Comparison of ENCODE assay signal across 10 cellular contexts in genomic region chr14:30623412-30624131, GRCh38. TPM values are rescaled to one million over a fixed set of nuclear protein-coding genes. Genes with fewer than 3 reads are reported as not detected.
DNase-seq lines count a peak whose midpoint lies in the region; ATAC-seq, FAIRE-seq and TF ChIP-seq lines count a peak whose summit lies in the region.
"Had no signal": no experiment of that assay in that cellular context is flagged by ENCODE, and none has a peak within 500 bp of the region (broad histone marks: within the 10 kb centered on the region; RNA-seq: fewer than 3 reads in every experiment).

No MANE protein-coding gene starts in this region.

- no peak overlapping the region for H2AFZ ChIP-seq in HepG2 (ENCODE audit: low read length)

- no peak for FAIRE-seq in HepG2 (lab: Jason Lieb, UNC)

- H3K4me2 ChIP-seq in HepG2 (ENCODE audit: low read depth, low read length) = peak overlapping the region; percentile 92

- intact Hi-C loops in HepG2 (cut with micrococcal nuclease; ENCODE audit: unreplicated experiment) = loop anchor here (5.0 kb wide), 2 partner anchors 69 to 1579 kb away; partner anchors contain the start of genes RNU6-7 and RNU6-8

- peaks cover 39% of the 10 kb centered on the region for H4K20me1 ChIP-seq in HepG2 (ENCODE audit: insufficient read depth, low read length)

- TF ChIP-seq POLR2A in HepG2 (IDR thresholded peaks at IDR 0.05; ENCODE audit: insufficient read depth in 1 of 2, low read depth in 2 of 2, low read length in 2 of 2) (no peak), tibial nerve (IDR thresholded peaks at IDR 0.05) (no peak)

- TF ChIP-seq CTCF in HepG2 (CRISPR knock-in tag; IDR thresholded peaks at IDR 0.05) = no peak
- no peak for TF ChIP-seq CTCF in tibial nerve (IDR thresholded peaks at IDR 0.05)

- no peak for DNase-seq in activated naive CD4-positive, alpha-beta T cell treated with anti-CD3 and anti-CD28 coated beads, Interleukin-2, amount 10 ng/mL, durations not matched to agents 7 days and 5 days
- no peak for DNase-seq in activated naive CD4-positive, alpha-beta T cell treated with Interleukin-2 at 50 U/mL for 16 hours
- DNase-seq in activated naive CD8-positive, alpha-beta T cell treated with anti-CD3 and anti-CD28 coated beads, Interleukin-2, amount 50 U/mL, for 24 hours = no peak
- no peak for DNase-seq in HepG2 (ENCODE audit: low spot score)
- no peak for DNase-seq in tibial nerve (ENCODE audit: low spot score in 2 of 2)
- no peak for DNase-seq in COLO829 (ENCODE audit: low spot score)
- no peak for DNase-seq in NCI-H2196 (lab: John Stamatoyannopoulos, UW; ENCODE audit: unreplicated experiment)
- DNase-seq: COR-L47, NCI-H1105 had no signal

- H3K36me3 ChIP-seq in HepG2 (replicated peaks in 1 of 2; ENCODE audit: control insufficient read depth in 1 of 2, insufficient read depth in 2 of 2, low read length in 2 of 2) (peaks cover 1 to 9% of the 10 kb centered on the region in 2 experiments; a peak in 2 of 5 replicates), tibial nerve (no peaks in the 10 kb centered on the region)

- TF ChIP-seq EP300 in HepG2 (IDR thresholded peaks at IDR 0.05; ENCODE audit: low read depth in 2 of 2, low read length in 2 of 2) (no peak), HepG2 (CRISPR knock-in tag; IDR thresholded peaks at IDR 0.05; ENCODE audit: borderline replicate concordance) (no peak), tibial nerve (IDR thresholded peaks at IDR 0.05) (no peak)

- H3K4me1 ChIP-seq in HepG2 (ENCODE audit: insufficient read depth, low read length) (peaks cover 57% of the 10 kb centered on the region), tibial nerve (peaks cover 0 to 48% (median 11%) of the 10 kb centered on the region in 4 donors)

- H3K4me1 Mint-ChIP-seq in activated naive CD4-positive, alpha-beta T cell treated with anti-CD3 and anti-CD28 coated beads, Interleukin-2, amount 10 ng/mL, durations not matched to agents 7 days and 5 days = peaks cover 39% of the 10 kb centered on the region
- H3K4me1 Mint-ChIP-seq in activated naive CD8-positive, alpha-beta T cell treated with anti-CD3 and anti-CD28 coated beads, Interleukin-2, amount 50 U/mL, for 24 hours = peaks cover 51% of the 10 kb centered on the region

- ATAC-seq in activated naive CD8-positive, alpha-beta T cell treated with anti-CD3 and anti-CD28 coated beads, Interleukin-2, amount 50 U/mL, for 24 hours = no peak
- ATAC-seq in HepG2 (no peak), HG02571 (IDR thresholded peaks at IDR 0.05; ENCODE audit: unreplicated experiment) (no peak)

- peaks cover 4% of the 10 kb centered on the region for H3K27me3 Mint-ChIP-seq in activated naive CD4-positive, alpha-beta T cell treated with anti-CD3 and anti-CD28 coated beads, Interleukin-2, amount 10 ng/mL, durations not matched to agents 7 days and 5 days
- H3K27me3 Mint-ChIP-seq in activated naive CD8-positive, alpha-beta T cell treated with anti-CD3 and anti-CD28 coated beads, Interleukin-2, amount 50 U/mL, for 24 hours = no peaks in the 10 kb centered on the region

- POLR2A ChIA-PET in HepG2 (lab: Yijun Ruan, JAX) = interaction anchor here (0.9 to 1.2 kb wide), 4 partner anchors 38 to 251 kb away, joined by 3 to 5 read pairs (median 3); partner anchors contain the start of gene COCH

- in situ Hi-C loops in HepG2 (cut with HindIII; ENCODE audit: extremely low pct_ligation_motif_present, low pct_unique_long_range_greater_than_20kb) = no loop called here

- H3K27ac ChIP-seq in HepG2 (ENCODE audit: extremely low read length, insufficient read depth, low read length) (no peak overlapping the region), tibial nerve (no peak overlapping the region)

- no peaks in the 10 kb centered on the region for H3K9me3 Mint-ChIP-seq in activated naive CD4-positive, alpha-beta T cell treated with anti-CD3 and anti-CD28 coated beads, Interleukin-2, amount 10 ng/mL, durations not matched to agents 7 days and 5 days
- H3K9me3 Mint-ChIP-seq in activated naive CD8-positive, alpha-beta T cell treated with anti-CD3 and anti-CD28 coated beads, Interleukin-2, amount 50 U/mL, for 24 hours = no peaks in the 10 kb centered on the region

- BruUV-seq in HepG2 (replicated peaks; lab: Mats Ljungman, UMichigan) = no TSS peak

- H3K4me3 ChIP-seq in HepG2 (replicated peaks in 1 of 3; ENCODE audit: insufficient read depth in 1 of 3, low read depth in 2 of 3, low read length in 3 of 3) = peak overlapping the region; percentile 92 to 96 (median 94)
- H3K4me3 ChIP-seq in tibial nerve = peak overlapping the region in 3 of 4 donors; percentile 49 to 76 (median 70)

- H3K9me3 ChIP-seq in HepG2 (ENCODE audit: low read length) = no peaks in the 10 kb centered on the region
- H3K9me3 ChIP-seq in tibial nerve = no peaks in the 10 kb centered on the region

- no peak for TF ChIP-seq RAD21 in HepG2 (CRISPR knock-in tag; IDR thresholded peaks at IDR 0.05)

- H3K36me3 Mint-ChIP-seq in activated naive CD4-positive, alpha-beta T cell treated with anti-CD3 and anti-CD28 coated beads, Interleukin-2, amount 10 ng/mL, durations not matched to agents 7 days and 5 days = peaks cover 25% of the 10 kb centered on the region
- H3K36me3 Mint-ChIP-seq in activated naive CD8-positive, alpha-beta T cell treated with anti-CD3 and anti-CD28 coated beads, Interleukin-2, amount 50 U/mL, for 24 hours (ENCODE audit: low read depth) = peaks cover 19% of the 10 kb centered on the region

- H3K79me2 ChIP-seq in HepG2 (ENCODE audit: insufficient read depth, low read length) = peaks cover 66% of the 10 kb centered on the region

- H3K4me3 Mint-ChIP-seq in activated naive CD4-positive, alpha-beta T cell treated with anti-CD3 and anti-CD28 coated beads, Interleukin-2, amount 10 ng/mL, durations not matched to agents 7 days and 5 days = peak overlapping the region; percentile 80
- peak overlapping the region; percentile 98 for H3K4me3 Mint-ChIP-seq in activated naive CD8-positive, alpha-beta T cell treated with anti-CD3 and anti-CD28 coated beads, Interleukin-2, amount 50 U/mL, for 24 hours

- peaks cover 0 to 4% of the 10 kb centered on the region in 2 experiments; a peak in 2 of 5 replicates for H3K27me3 ChIP-seq in HepG2 (ENCODE audit: control insufficient read depth in 1 of 2, insufficient read depth in 2 of 2, low read length in 2 of 2)
- no peaks in the 10 kb centered on the region for H3K27me3 ChIP-seq in tibial nerve

- H3K27ac Mint-ChIP-seq in activated naive CD4-positive, alpha-beta T cell treated with anti-CD3 and anti-CD28 coated beads, Interleukin-2, amount 10 ng/mL, durations not matched to agents 7 days and 5 days = no peak overlapping the region
- H3K27ac Mint-ChIP-seq in activated naive CD8-positive, alpha-beta T cell treated with anti-CD3 and anti-CD28 coated beads, Interleukin-2, amount 50 U/mL, for 24 hours = no peak overlapping the region

- CTCF ChIA-PET in activated naive CD4-positive, alpha-beta T cell treated with anti-CD3 and anti-CD28 coated beads, Interleukin-2, amount 10 ng/mL, durations not matched to agents 7 days and 5 days (lab: Charles Lee) = no interaction called here
- CTCF ChIA-PET in HepG2 (lab: Yijun Ruan, JAX; ENCODE audit: low intra/inter-chr PET ratio, low total read pairs) = no interaction called here

- peak overlapping the region; percentile 97 for H3K9ac ChIP-seq in HepG2 (ENCODE audit: insufficient read depth, low read depth, low read length)

- 61% methylated on average over 7 of the region's 7 CpGs for WGBS in HepG2 (ENCODE audit: low lambda C conversion rate)
- 69% methylated on average over 7 of the region's 7 CpGs for WGBS in tibial nerve, 2 donors

TF ChIP-seq in HepG2, 621 proteins besides CTCF, POLR2A, EP300 and RAD21 (continues in another document):
- TF ChIP-seq MED1 (CRISPR knock-in tag; IDR thresholded peaks at IDR 0.05) (no peak), ZNF891 (CRISPR knock-in tag; IDR thresholded peaks at IDR 0.05) (no peak), PCBP2 (optimal IDR thresholded peaks at IDR 0.05; ENCODE audit: low read depth, low read length, poor library complexity, severe bottlenecking) (no peak), ZNF781 (CRISPR knock-in tag; IDR thresholded peaks at IDR 0.05; ENCODE audit: borderline replicate concordance, not compliant biosample characterization) (no peak), ONECUT2 (CRISPR knock-in tag; IDR thresholded peaks at IDR 0.05) (0 out of 2 replicates have a peak, but pooled peaks have one; percentile 46), MTF1 (CRISPR knock-in tag; IDR thresholded peaks at IDR 0.05) (peak; percentile 35; the same call in 1 of the 2 replicates), ZNF780A (CRISPR knock-in tag; IDR thresholded peaks at IDR 0.05) (no peak), RBFOX2 (IDR thresholded peaks at IDR 0.05; ENCODE audit: low read depth, low read length) (peak; percentile 63), PCBP1 (IDR thresholded peaks at IDR 0.05; ENCODE audit: borderline replicate concordance, low read depth, low read length) (no peak), ZNF326 (CRISPR knock-in tag; IDR thresholded peaks at IDR 0.05; ENCODE audit: borderline replicate concordance) (no peak)

RNA-seq across cellular contexts. Expression of gene SCFD1, which starts 1.5 kb away (rescaled TPM):
- total RNA-seq in HepG2 (2016; rRNA removed; fragmentation: Illumina TruSeq; extraction: Trizol) (256 and 318 TPM in 2 replicates), tibial nerve (100 to 1,000 TPM in 1 of 4 donors, 10 to 100 TPM in 3; 44.1 to 131 (median 75.0) TPM)
- 183 and 191 TPM in 2 replicates for total RNA-seq in HepG2 (2016; cell fraction: cytosol; rRNA removed; fragmentation: Illumina TruSeq; extraction: Trizol; ENCODE audit: low read depth)
- total RNA-seq in HepG2 (2016; cell fraction: insoluble cytoplasmic fraction; rRNA removed; fragmentation: Illumina TruSeq; extraction: Trizol) = 264 and 346 TPM in 2 replicates
- 220 and 248 TPM in 2 replicates for total RNA-seq in HepG2 (2016; cell fraction: membrane; rRNA removed; fragmentation: Illumina TruSeq; extraction: Trizol)
- total RNA-seq in HepG2 (2016; cell fraction: nucleus; rRNA removed; fragmentation: Illumina TruSeq; extraction: Trizol) = 294 and 317 TPM in 2 replicates
- 178 and 235 TPM in 2 replicates for polyA plus RNA-seq in HepG2 (2011; rRNA removed)
- polyA plus RNA-seq in HepG2 (2011; cell fraction: cytosol; rRNA removed) = 51.8 and 79.2 TPM in 2 replicates
- polyA plus RNA-seq in HepG2 (2011; cell fraction: nucleus; rRNA removed) = 111 and 127 TPM in 2 replicates
- polyA plus RNA-seq in HepG2 (2012) = 114 and 153 TPM in 2 replicates
- 135 and 148 TPM in 2 replicates for polyA plus RNA-seq in HepG2 (2016; cell fraction: cytosol; fragmentation: Illumina TruSeq; extraction: Trizol; ENCODE audit: low read depth)
- polyA plus RNA-seq in HepG2 (2016; cell fraction: insoluble cytoplasmic fraction; fragmentation: Illumina TruSeq; extraction: Trizol; ENCODE audit: low read depth) = 293 and 325 TPM in 2 replicates
- 190 and 203 TPM in 2 replicates for polyA plus RNA-seq in HepG2 (2016; cell fraction: membrane; fragmentation: Illumina TruSeq; extraction: Trizol; ENCODE audit: low read depth)
- polyA plus RNA-seq in HepG2 (2016; cell fraction: nucleus; fragmentation: Illumina TruSeq; extraction: Trizol; ENCODE audit: insufficient read depth, low read depth) = 291 and 292 TPM in 2 replicates
- polyA minus RNA-seq in HepG2 (2011; rRNA and poly(A)+ RNA removed; ENCODE audit: low replicate concordance) = 24.4 and 68.1 TPM in 2 replicates
- polyA minus RNA-seq in HepG2 (2011; cell fraction: cytosol; rRNA and poly(A)+ RNA removed) = 92.9 and 94.7 TPM in 2 replicates
- 849 and 949 TPM in 2 replicates for polyA minus RNA-seq in HepG2 (2011; cell fraction: nucleus; rRNA and poly(A)+ RNA removed)
